8 cellular contexts compared by ENCODE assay signal in the genomic region with DNA sequence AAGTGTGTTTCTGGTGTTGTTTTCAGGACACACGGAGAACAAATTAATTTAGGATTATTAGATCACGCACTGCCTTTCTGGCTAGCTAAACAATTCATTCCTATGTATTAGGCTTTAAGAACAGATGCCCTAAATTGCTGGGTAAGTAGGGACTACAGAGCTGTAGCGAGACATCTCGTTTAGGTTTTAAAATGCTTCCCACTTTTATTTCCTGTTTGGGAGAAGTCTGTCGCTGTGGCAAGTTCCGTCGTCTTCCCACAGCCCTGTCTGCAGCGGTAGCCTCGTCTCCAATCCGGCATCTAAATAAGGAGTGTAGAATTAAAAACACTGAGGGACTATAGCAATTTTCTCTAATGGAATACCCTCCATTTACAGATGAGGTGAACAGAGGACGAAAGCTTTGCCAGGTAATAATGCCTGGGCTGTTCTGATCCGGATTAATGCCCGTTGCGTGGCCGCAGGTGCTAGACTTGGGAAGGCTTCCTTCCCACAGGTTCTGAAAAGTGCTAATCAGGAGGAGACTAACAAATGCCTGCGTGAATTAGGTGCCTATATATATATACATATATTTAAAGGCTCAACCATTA. TPM values are rescaled to one million over a fixed set of nuclear protein-coding genes. Genes with fewer than 3 reads are reported as not detected.
A peak's percentile ranks its signal among the peaks of the same experiment; 100 is the strongest.
DNase-seq lines count a peak whose midpoint lies in the region; ATAC-seq and TF ChIP-seq lines count a peak whose summit lies in the region.

No MANE protein-coding gene starts in this region.

- H3K27ac Mint-ChIP-seq in activated naive CD8-positive, alpha-beta T cell treated with anti-CD3 and anti-CD28 coated beads for 36 hours, result no peak overlapping the region

- H3K36me3 Mint-ChIP-seq in activated naive CD8-positive, alpha-beta T cell treated with anti-CD3 and anti-CD28 coated beads for 36 hours, result peaks cover 5% of the 10 kb centered on the region

- ATAC-seq in Right ventricle myocardium inferior, result no peak

- peaks cover 11% of the 10 kb centered on the region for H3K9me3 Mint-ChIP-seq in activated naive CD8-positive, alpha-beta T cell treated with anti-CD3 and anti-CD28 coated beads for 36 hours

- no peak overlapping the region for H2AK5ac ChIP-seq in mesendoderm (ENCODE audit: low read length)

- H3K4me1 ChIP-seq in right atrium auricular region (peaks cover 0 to 23% of the 10 kb centered on the region in 2 donors), mesendoderm (ENCODE audit: control insufficient read depth, low read depth, low read length) (no peaks in the 10 kb centered on the region), vagina (peaks cover 20% of the 10 kb centered on the region)

- H3K4me1 Mint-ChIP-seq in activated naive CD8-positive, alpha-beta T cell treated with anti-CD3 and anti-CD28 coated beads for 36 hours, result peaks cover 7% of the 10 kb centered on the region

- H3K9me3 ChIP-seq in right atrium auricular region (no peaks in the 10 kb centered on the region), vagina (no peaks in the 10 kb centered on the region)

- peaks cover 77% of the 10 kb centered on the region for H3K27me3 Mint-ChIP-seq in activated naive CD8-positive, alpha-beta T cell treated with anti-CD3 and anti-CD28 coated beads for 36 hours

- TF ChIP-seq POLR2A in vagina (IDR thresholded peaks at IDR 0.05), result no peak

- peaks cover 7% of the 10 kb centered on the region for H3K79me1 ChIP-seq in mesendoderm (ENCODE audit: low read length)

- H3K56ac ChIP-seq in mesendoderm (ENCODE audit: low read length), result peak overlapping the region; percentile 93

- peak overlapping the region; percentile 15 for H3K23ac ChIP-seq in mesendoderm (ENCODE audit: low read length)

- H3K9ac ChIP-seq in mesendoderm (ENCODE audit: low read length), result peak overlapping the region; percentile 81

- H3K18ac ChIP-seq in mesendoderm (ENCODE audit: low read length), result no peak overlapping the region

- H3K4me3 Mint-ChIP-seq in activated naive CD8-positive, alpha-beta T cell treated with anti-CD3 and anti-CD28 coated beads for 36 hours, result peak overlapping the region; percentile 58

- H3K79me2 ChIP-seq in mesendoderm (ENCODE audit: control insufficient read depth, insufficient read depth, low read length), result peaks cover 12% of the 10 kb centered on the region

- no peak overlapping the region for H2BK120ac ChIP-seq in mesendoderm (ENCODE audit: low read depth, low read length)

- no peak overlapping the region for H2BK15ac ChIP-seq in mesendoderm (replicated peaks; ENCODE audit: low read depth)

- H3K4ac ChIP-seq in mesendoderm (ENCODE audit: low read depth, low read length), result no peak overlapping the region

- no peak overlapping the region for H4K8ac ChIP-seq in mesendoderm (ENCODE audit: low read depth, low read length)

- WGBS in mesendoderm (ENCODE audit: extremely low coverage, insufficient coverage, low lambda C conversion rate), result no CpG with 5 or more reads among the region's 16 CpGs

- H3K27me3 ChIP-seq in right atrium auricular region, result no peaks in the 10 kb centered on the region
- no peaks in the 10 kb centered on the region for H3K27me3 ChIP-seq in mesendoderm (ENCODE audit: insufficient read depth, low read length, poor library complexity)
- H3K27me3 ChIP-seq in vagina, result no peaks in the 10 kb centered on the region

- TF ChIP-seq CTCF in right atrium auricular region (IDR thresholded peaks at IDR 0.05), result no peak
- no peak for TF ChIP-seq CTCF in vagina (IDR thresholded peaks at IDR 0.05)

- H3K4me3 ChIP-seq in right atrium auricular region, result peak overlapping the region; percentile 59 to 65
- peak overlapping the region; percentile 54 for H3K4me3 ChIP-seq in mesendoderm (ENCODE audit: low read length)
- peak overlapping the region; percentile 73 to 75 for H3K4me3 ChIP-seq in vagina

- DNase-seq in right atrium auricular region (ENCODE audit: low spot score) (no peak), Right ventricle myocardium inferior (ENCODE audit: missing footprints) (no peak), mesendoderm (no peak), vagina (ENCODE audit: extremely low spot score in 2 of 2) (no peak), NCI-H1092 (lab: John Stamatoyannopoulos, UW) (no peak), NCI-H1048 (lab: John Stamatoyannopoulos, UW) (no peak), NCI-H2196 treated with DMSO at 0.1 percent for 48 hours (lab: John Stamatoyannopoulos, UW; ENCODE audit: unreplicated experiment) (no peak)
- DNase-seq in activated naive CD8-positive, alpha-beta T cell treated with anti-CD3 and anti-CD28 coated beads for 36 hours, result no peak

- no peak overlapping the region for H4K5ac ChIP-seq in mesendoderm (ENCODE audit: low read length)

- peak overlapping the region; percentile 85 for H3K4me2 ChIP-seq in mesendoderm (ENCODE audit: low read length)

- H3K27ac ChIP-seq in right atrium auricular region, result no peak overlapping the region
- H3K27ac ChIP-seq in mesendoderm (ENCODE audit: low read depth, low read length), result no peak overlapping the region
- H3K27ac ChIP-seq in vagina, result peak overlapping the region; percentile 53

- H3K36me3 ChIP-seq in right atrium auricular region, result no peaks in the 10 kb centered on the region
- no peaks in the 10 kb centered on the region for H3K36me3 ChIP-seq in mesendoderm (ENCODE audit: control insufficient read depth, insufficient read depth, low read length)
- no peaks in the 10 kb centered on the region for H3K36me3 ChIP-seq in vagina

- H2BK5ac ChIP-seq in mesendoderm (ENCODE audit: low read length), result no peak overlapping the region

- intact Hi-C loops in Right ventricle myocardium inferior (cut with DNase I), result no loop called here
- intact Hi-C loops in vagina (cut with DNase I), result no loop called here

RNA-seq across cellular contexts. Expression of gene TRIM36, which starts 1.3 kb away (rescaled TPM):
- 1 to 10 TPM in 1 of 2 donors, under 1 TPM in 1; 0.55 to 2.0 TPM for total RNA-seq in right atrium auricular region
- total RNA-seq in Right ventricle myocardium inferior, result 0.19 TPM
- total RNA-seq in activated naive CD8-positive, alpha-beta T cell treated with anti-CD3 and anti-CD28 coated beads for 36 hours, result under 1 TPM; 0.04 to 0.19 TPM
- polyA plus RNA-seq in mesendoderm (2013, experiment 1 of 2), result 18.5 TPM
- 17.6 TPM for polyA plus RNA-seq in mesendoderm (2013, experiment 2 of 2)
- total RNA-seq in vagina, result 2.2 TPM
